ENCODE assay signal across 1 cellular context in genomic region chr22:31289335-31289734, GRCh38.
TF ChIP-seq lines count a peak whose summit lies in the region.

No MANE protein-coding gene starts in this region.

TF ChIP-seq in HepG2, 621 proteins besides CTCF, POLR2A, EP300 and RAD21 (continued from another document):
- TF ChIP-seq SNAPC4 (CRISPR knock-in tag; IDR thresholded peaks at IDR 0.05) (no peak), ZMAT3 (CRISPR knock-in tag; conservative IDR thresholded peaks at IDR 0.05) (no peak), SIN3A (IDR thresholded peaks at IDR 0.05; ENCODE audit: borderline replicate concordance, low read depth, low read length) (no peak), TRIM24 (CRISPR knock-in tag; IDR thresholded peaks at IDR 0.05) (no peak), SP2 (CRISPR knock-in tag; IDR thresholded peaks at IDR 0.05) (no peak), SALL2 (CRISPR knock-in tag; IDR thresholded peaks at IDR 0.05) (no peak), IRF9 (CRISPR knock-in tag; IDR thresholded peaks at IDR 0.05; ENCODE audit: borderline replicate concordance) (no peak), ARNTL (CRISPR knock-in tag; IDR thresholded peaks at IDR 0.05) (no peak), SKI (IDR thresholded peaks at IDR 0.05; ENCODE audit: partially characterized antibody) (no peak), ZNF567 (CRISPR knock-in tag; IDR thresholded peaks at IDR 0.05; ENCODE audit: borderline replicate concordance) (no peak), MED1 (CRISPR knock-in tag; IDR thresholded peaks at IDR 0.05) (no peak), ZNF737 (CRISPR knock-in tag; IDR thresholded peaks at IDR 0.05; ENCODE audit: borderline replicate concordance) (no peak), TRIM22 (IDR thresholded peaks at IDR 0.05) (no peak), ZNF678 (CRISPR knock-in tag; IDR thresholded peaks at IDR 0.05) (no peak)
- TF ChIP-seq, protein P1, sequence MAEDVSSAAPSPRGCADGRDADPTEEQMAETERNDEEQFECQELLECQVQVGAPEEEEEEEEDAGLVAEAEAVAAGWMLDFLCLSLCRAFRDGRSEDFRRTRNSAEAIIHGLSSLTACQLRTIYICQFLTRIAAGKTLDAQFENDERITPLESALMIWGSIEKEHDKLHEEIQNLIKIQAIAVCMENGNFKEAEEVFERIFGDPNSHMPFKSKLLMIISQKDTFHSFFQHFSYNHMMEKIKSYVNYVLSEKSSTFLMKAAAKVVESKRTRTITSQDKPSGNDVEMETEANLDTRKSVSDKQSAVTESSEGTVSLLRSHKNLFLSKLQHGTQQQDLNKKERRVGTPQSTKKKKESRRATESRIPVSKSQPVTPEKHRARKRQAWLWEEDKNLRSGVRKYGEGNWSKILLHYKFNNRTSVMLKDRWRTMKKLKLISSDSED (CRISPR knock-in tag; IDR thresholded peaks at IDR 0.05) = no peak
- TF ChIP-seq, protein P2, sequence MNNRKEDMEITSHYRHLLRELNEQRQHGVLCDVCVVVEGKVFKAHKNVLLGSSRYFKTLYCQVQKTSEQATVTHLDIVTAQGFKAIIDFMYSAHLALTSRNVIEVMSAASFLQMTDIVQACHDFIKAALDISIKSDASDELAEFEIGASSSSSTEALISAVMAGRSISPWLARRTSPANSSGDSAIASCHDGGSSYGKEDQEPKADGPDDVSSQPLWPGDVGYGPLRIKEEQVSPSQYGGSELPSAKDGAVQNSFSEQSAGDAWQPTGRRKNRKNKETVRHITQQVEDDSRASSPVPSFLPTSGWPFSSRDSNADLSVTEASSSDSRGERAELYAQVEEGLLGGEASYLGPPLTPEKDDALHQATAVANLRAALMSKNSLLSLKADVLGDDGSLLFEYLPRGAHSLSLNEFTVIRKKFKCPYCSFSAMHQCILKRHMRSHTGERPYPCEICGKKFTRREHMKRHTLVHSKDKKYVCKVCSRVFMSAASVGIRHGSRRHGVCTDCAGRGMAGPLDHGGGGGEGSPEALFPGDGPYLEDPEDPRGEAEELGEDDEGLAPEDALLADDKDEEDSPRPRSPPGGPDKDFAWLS (CRISPR knock-in tag; IDR thresholded peaks at IDR 0.05; ENCODE audit: borderline replicate concordance) = no peak
- TF ChIP-seq, protein P3, sequence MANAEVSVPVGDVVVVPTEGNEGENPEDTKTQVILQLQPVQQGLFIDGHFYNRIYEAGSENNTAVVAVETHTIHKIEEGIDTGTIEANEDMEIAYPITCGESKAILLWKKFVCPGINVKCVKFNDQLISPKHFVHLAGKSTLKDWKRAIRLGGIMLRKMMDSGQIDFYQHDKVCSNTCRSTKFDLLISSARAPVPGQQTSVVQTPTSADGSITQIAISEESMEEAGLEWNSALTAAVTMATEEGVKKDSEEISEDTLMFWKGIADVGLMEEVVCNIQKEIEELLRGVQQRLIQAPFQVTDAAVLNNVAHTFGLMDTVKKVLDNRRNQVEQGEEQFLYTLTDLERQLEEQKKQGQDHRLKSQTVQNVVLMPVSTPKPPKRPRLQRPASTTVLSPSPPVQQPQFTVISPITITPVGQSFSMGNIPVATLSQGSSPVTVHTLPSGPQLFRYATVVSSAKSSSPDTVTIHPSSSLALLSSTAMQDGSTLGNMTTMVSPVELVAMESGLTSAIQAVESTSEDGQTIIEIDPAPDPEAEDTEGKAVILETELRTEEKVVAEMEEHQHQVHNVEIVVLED (CRISPR knock-in tag; IDR thresholded peaks at IDR 0.05; ENCODE audit: borderline replicate concordance) = no peak
